In the genomic region with DNA sequence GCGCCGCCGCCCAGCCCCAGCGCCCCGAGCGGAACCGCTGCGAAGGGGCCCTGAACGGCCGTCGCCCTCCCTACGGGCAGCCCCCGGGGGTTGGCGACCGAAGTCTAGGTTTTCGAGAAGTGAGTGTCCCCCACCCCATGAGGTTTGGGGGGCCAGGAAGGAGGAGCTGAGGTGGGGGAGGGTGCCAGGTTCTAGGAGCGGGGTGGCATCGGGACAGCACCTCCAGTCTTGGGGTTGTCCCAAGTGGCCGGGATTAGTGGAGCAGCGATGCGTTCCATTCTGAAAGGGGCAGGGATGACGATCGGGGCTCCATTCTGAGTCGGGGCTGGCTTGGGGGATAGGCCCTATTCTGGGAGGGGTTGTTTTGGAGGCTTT, we compare ENCODE assay signal across 8 cellular contexts. TPM values are rescaled to one million over a fixed set of nuclear protein-coding genes. Genes with fewer than 3 reads are reported as not detected.
DNase-seq lines count a peak whose midpoint lies in the region; TF ChIP-seq lines count a peak whose summit lies in the region.

No MANE protein-coding gene starts in this region.

- POLR2A ChIA-PET in SK-N-SH (lab: Yijun Ruan, JAX): interaction anchor here (0.9 kb wide), 1 partner anchor 72 kb away, joined by 3 read pairs; the partner anchor contains the start of gene BATF2

- peaks cover 0 to 13% of the 10 kb centered on the region in 2 experiments for H3K36me3 ChIP-seq in SK-N-SH (replicated peaks in 1 of 2; ENCODE audit: control insufficient read depth in 1 of 2, insufficient read depth in 2 of 2, low read length in 1 of 2)

- H3K27me3 ChIP-seq in SK-N-SH (ENCODE audit: insufficient read depth): no peaks in the 10 kb centered on the region

- peak overlapping the region in 1 of 2 experiments; percentile 95; a peak in 1 of 4 replicates for H3K27ac ChIP-seq in SK-N-SH (ENCODE audit: low read depth in 2 of 2, low read length in 1 of 2)

- peaks cover 4% of the 10 kb centered on the region for H3K36me3 Mint-ChIP-seq in nephron progenitor cell (ENCODE audit: low read depth)

- H3K4me1 ChIP-seq in SK-N-SH (ENCODE audit: control insufficient read depth in 1 of 2, insufficient read depth in 2 of 2, low read depth in 1 of 2, low read length in 1 of 2): peaks cover 0 to 22% of the 10 kb centered on the region in 2 experiments; a peak in 1 of 4 replicates

- no peaks in the 10 kb centered on the region for H4K20me1 ChIP-seq in SK-N-SH (ENCODE audit: insufficient read depth)

- TF ChIP-seq EP300 in SK-N-SH (IDR thresholded peaks at IDR 0.05; ENCODE audit: borderline replicate concordance in 1 of 2, low read depth in 1 of 2, low read length in 1 of 2): no peak

- no peak for TF ChIP-seq CTCF in SK-N-SH (IDR thresholded peaks at IDR 0.05)
- TF ChIP-seq CTCF in epithelial cell of proximal tubule (conservative IDR thresholded peaks at IDR 0.05; ENCODE audit: low read depth, low read length): no peak
- no peak for TF ChIP-seq CTCF in nephron progenitor cell (IDR thresholded peaks at IDR 0.05)

- peaks cover 42% of the 10 kb centered on the region for H3K4me1 Mint-ChIP-seq in nephron progenitor cell

- no CpG with 5 or more reads among the region's 24 CpGs for WGBS in SK-N-SH (ENCODE audit: low lambda C conversion rate)

- H3K4me2 ChIP-seq in SK-N-SH: peak overlapping the region; percentile 79

- peak overlapping the region; percentile 83 for H3K9ac ChIP-seq in SK-N-SH

- H3K27me3 Mint-ChIP-seq in nephron progenitor cell (ENCODE audit: low read depth, poor library complexity): peaks cover 14% of the 10 kb centered on the region

- H3K4me3 ChIP-seq in SK-N-SH (ENCODE audit: low read depth in 2 of 2, low read length in 1 of 2): peak overlapping the region; percentile 67 to 93
- peak overlapping the region; percentile 94 for H3K4me3 ChIP-seq in epithelial cell of proximal tubule (ENCODE audit: low read depth, low read length)

- H3K9me3 Mint-ChIP-seq in nephron progenitor cell: no peaks in the 10 kb centered on the region

- H3K27ac Mint-ChIP-seq in nephron progenitor cell: no peak overlapping the region

- H3F3A ChIP-seq in SK-N-SH (replicated peaks; ENCODE audit: insufficient read depth): no peaks in the 10 kb centered on the region

- peak; percentile 6 for DNase-seq in activated naive CD4-positive, alpha-beta T cell treated with Interleukin-2 at 50 U/mL for 16 hours
- DNase-seq in activated naive CD4-positive, alpha-beta T cell (lab: John Stamatoyannopoulos, UW): no peak
- DNase-seq in SK-N-SH: peak; percentile 72
- no peak for DNase-seq in epithelial cell of proximal tubule (ENCODE audit: low read depth)
- no peak for DNase-seq in nephron progenitor cell
- no peak for DNase-seq in LoVo (ENCODE audit: low spot score)
- DNase-seq in iPS-NIHi11 (ENCODE audit: low spot score): no peak
- DNase-seq in KG1 (lab: John Stamatoyannopoulos, UW): no peak

- CTCF ChIA-PET in SK-N-SH (lab: Yijun Ruan, JAX): interaction anchor here (0.8 to 2.0 kb wide), 5 partner anchors 19 to 89 kb away, joined by 3 to 14 read pairs (median 3); partner anchors contain the start of gene ARL2

- H3K4me3 Mint-ChIP-seq in nephron progenitor cell: peak overlapping the region; percentile 95

- no peaks in the 10 kb centered on the region for H3K9me3 ChIP-seq in SK-N-SH

- H3K9me2 ChIP-seq in SK-N-SH: no peaks in the 10 kb centered on the region

- no peak for TF ChIP-seq RAD21 in SK-N-SH (IDR thresholded peaks at IDR 0.05; ENCODE audit: low read length)

- peak overlapping the region; percentile 90; the same call in 1 of the 2 replicates for H2AFZ ChIP-seq in SK-N-SH (ENCODE audit: low read depth)

- H3K79me2 ChIP-seq in SK-N-SH (ENCODE audit: insufficient read depth): peaks cover 13% of the 10 kb centered on the region; the same call in 1 of the 2 replicates

TF ChIP-seq in SK-N-SH, 30 proteins besides CTCF, POLR2A, EP300 and RAD21:
- TF ChIP-seq RCOR1 (IDR thresholded peaks at IDR 0.05; ENCODE audit: low read length): no peak
- TF ChIP-seq RXRA (IDR thresholded peaks at IDR 0.05; ENCODE audit: borderline replicate concordance, low read depth): no peak

RNA-seq across cellular contexts. Expression of gene PPP2R5B, which starts 0.4 kb away (rescaled TPM):
- 15.1 and 16.7 TPM in 2 replicates for polyA plus RNA-seq in SK-N-SH (2012; rRNA removed)
- polyA plus RNA-seq in SK-N-SH (2012; cell fraction: cytosol; rRNA removed): 8.2 and 11.7 TPM in 2 replicates
- 40.9 and 48.9 TPM in 2 replicates for polyA plus RNA-seq in SK-N-SH (2012; cell fraction: nucleus; rRNA removed)
- total RNA-seq in epithelial cell of proximal tubule: 16.8 and 32.9 TPM in 2 replicates

RNA-seq across cellular contexts. Expression of gene ATG2A, which starts 7.9 kb away (rescaled TPM):
- 6.2 and 7.1 TPM in 2 replicates for polyA plus RNA-seq in SK-N-SH (2012; rRNA removed)
- 1.7 and 3.1 TPM in 2 replicates for polyA plus RNA-seq in SK-N-SH (2012; cell fraction: cytosol; rRNA removed)
- polyA plus RNA-seq in SK-N-SH (2012; cell fraction: nucleus; rRNA removed): 21.7 and 27.5 TPM in 2 replicates
- 22.4 and 25.8 TPM in 2 replicates for total RNA-seq in epithelial cell of proximal tubule

RNA-seq across cellular contexts. Expression of gene GPHA2, which starts 10.8 kb away (rescaled TPM):
- polyA plus RNA-seq in SK-N-SH (2012; rRNA removed): not detected in 2 replicates
- polyA plus RNA-seq in SK-N-SH (2012; cell fraction: cytosol; rRNA removed): not detected in 2 replicates
- polyA plus RNA-seq in SK-N-SH (2012; cell fraction: nucleus; rRNA removed): not detected in 2 replicates
- total RNA-seq in epithelial cell of proximal tubule: not detected in 2 replicates

RNA-seq across cellular contexts. Expression of gene EHD1, which starts 46.5 kb away (rescaled TPM):
- polyA plus RNA-seq in SK-N-SH (2012; rRNA removed): 57.6 and 93.3 TPM in 2 replicates
- 34.4 and 51.6 TPM in 2 replicates for polyA plus RNA-seq in SK-N-SH (2012; cell fraction: cytosol; rRNA removed)
- polyA plus RNA-seq in SK-N-SH (2012; cell fraction: nucleus; rRNA removed): 104 and 118 TPM in 2 replicates
- total RNA-seq in epithelial cell of proximal tubule: 82.7 and 93.4 TPM in 2 replicates

RNA-seq across cellular contexts. Expression of gene MAJIN, which starts 47.0 kb away (rescaled TPM):
- not detected in 2 replicates for polyA plus RNA-seq in SK-N-SH (2012; rRNA removed)
- not detected in 2 replicates for polyA plus RNA-seq in SK-N-SH (2012; cell fraction: cytosol; rRNA removed)
- not detected in 2 replicates for polyA plus RNA-seq in SK-N-SH (2012; cell fraction: nucleus; rRNA removed)
- not detected in 2 replicates for total RNA-seq in epithelial cell of proximal tubule

Comparison
In these comparisons a context has a peak if more than half of its experiments do, and no peak if none do; other contexts are left out.
1. DNase-seq: peak in activated naive CD4-positive, alpha-beta T cell treated with Interleukin-2 at 50 U/mL for 16 hours (single experiment) and SK-N-SH (single experiment); none in activated naive CD4-positive, alpha-beta T cell (0 of 4), epithelial cell of proximal tubule (single experiment), nephron progenitor cell (single experiment), LoVo (single experiment), iPS-NIHi11 (single experiment) and KG1 (single experiment).